Comparison of ENCODE assay signal across 22 cellular contexts in the genomic region with DNA sequence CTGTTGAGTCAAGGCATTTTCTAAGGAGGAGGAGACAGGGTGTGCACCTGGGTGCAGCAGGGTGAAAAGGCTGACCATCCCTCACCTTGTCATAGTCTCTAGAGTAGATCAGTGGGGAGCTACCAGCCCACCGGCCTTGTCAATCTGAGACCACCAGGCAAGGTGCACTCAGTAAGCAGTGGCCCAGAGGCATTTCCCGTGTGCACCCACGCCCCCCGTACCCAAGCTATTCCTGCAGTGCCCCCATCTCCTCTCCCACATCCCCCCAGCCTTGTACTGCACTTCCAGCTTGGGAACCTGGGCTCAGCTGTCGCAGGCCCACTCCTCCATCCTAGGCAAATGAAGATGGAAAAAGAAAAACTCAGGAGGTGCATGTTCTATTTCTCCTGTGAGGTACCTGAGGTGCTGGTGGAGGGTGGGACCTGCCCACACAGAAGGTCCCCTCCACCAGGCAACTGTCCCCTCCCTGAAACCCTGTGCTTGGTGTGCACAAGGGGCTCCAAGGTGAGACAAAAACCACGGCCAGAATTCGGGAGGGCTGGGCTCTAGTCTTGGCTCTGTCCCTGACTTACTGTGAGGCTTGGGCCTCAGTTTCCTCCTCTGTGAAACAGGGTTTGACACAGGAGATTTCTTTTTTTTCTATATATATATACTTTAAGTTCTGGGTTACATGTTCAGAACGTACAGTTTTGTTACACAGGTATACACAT. TPM values are rescaled to one million over a fixed set of nuclear protein-coding genes. Genes with fewer than 3 reads are reported as not detected.
DNase-seq lines count a peak whose midpoint lies in the region; ATAC-seq and TF ChIP-seq lines count a peak whose summit lies in the region.
"Had no signal": no experiment of that assay in that cellular context is flagged by ENCODE, and none has a peak within 500 bp of the region (broad histone marks: within the 10 kb centered on the region; RNA-seq: fewer than 3 reads in every experiment).

No MANE protein-coding gene starts in this region.

- H3K27ac ChIP-seq in endodermal cell (ENCODE audit: low read depth, low read length) (no peak overlapping the region), neural progenitor cell (no peak overlapping the region), upper lobe of right lung (no peak overlapping the region), Karpas-422 (ENCODE audit: low read length) (no peak overlapping the region)
- no peak overlapping the region for H3K27ac ChIP-seq in naive thymus-derived CD4-positive, alpha-beta T cell (ENCODE audit: low read depth, low read length)

- H4K20me1 ChIP-seq in neural progenitor cell (ENCODE audit: low read depth) (no peaks in the 10 kb centered on the region), Karpas-422 (ENCODE audit: insufficient read depth, low read depth, low read length) (no peaks in the 10 kb centered on the region)

- no peaks in the 10 kb centered on the region for H3K9me2 ChIP-seq in Karpas-422 (replicated peaks; ENCODE audit: insufficient read depth, low read length)

- peak; percentile 6 for DNase-seq in activated CD4-positive, CD25-positive, alpha-beta regulatory T cell treated with anti-CD3 and anti-CD28 coated beads, Interleukin-2, amount 50 U/mL, for 72 hours
- DNase-seq in endodermal cell (peak; percentile 38), neural progenitor cell (ENCODE audit: low spot score) (peak; percentile 1), upper lobe of right lung (peak; percentile 54), Karpas-422 (no peak)
- DNase-seq in naive thymus-derived CD4-positive, alpha-beta T cell = no peak
- DNase-seq: 8988T, DMS53, EL, KBM-7, NCI-H1105 treated with DMSO at 0.1 percent for 48 hours, NCI-H1694, NCI-H510A, NCI-H82, OCI-M1, SHP77 treated with DMSO at 0.1 percent for 48 hours had no signal

- TF ChIP-seq CTCF in endodermal cell (conservative IDR thresholded peaks at IDR 0.05) (no peak), neural progenitor cell (IDR thresholded peaks at IDR 0.05) (no peak), upper lobe of right lung (IDR thresholded peaks at IDR 0.05) (no peak)

- H3K27me3 Mint-ChIP-seq in endodermal cell (ENCODE audit: insufficient read depth) (peaks cover 24% of the 10 kb centered on the region), neural progenitor cell (ENCODE audit: insufficient read depth, low read depth) (peaks cover 14% of the 10 kb centered on the region)
- H3K27me3 Mint-ChIP-seq in naive thymus-derived CD4-positive, alpha-beta T cell = peaks cover 0 to 22% (median 0%) of the 10 kb centered on the region in 5 donors

- H3K9ac ChIP-seq in endodermal cell (ENCODE audit: extremely low read depth, low read length, poor library complexity, severe bottlenecking) (no peak overlapping the region), neural progenitor cell (no peak overlapping the region), Karpas-422 (ENCODE audit: low read length) (no peak overlapping the region)

- no peaks in the 10 kb centered on the region for H3K9me3 ChIP-seq in endodermal cell (ENCODE audit: control insufficient read depth, low read length)
- H3K9me3 ChIP-seq in neural progenitor cell (ENCODE audit: low read depth) = no peaks in the 10 kb centered on the region
- no peaks in the 10 kb centered on the region for H3K9me3 ChIP-seq in upper lobe of right lung
- H3K9me3 ChIP-seq in naive thymus-derived CD4-positive, alpha-beta T cell (ENCODE audit: control insufficient read depth in 2 of 3, low read length in 3 of 3) = no peaks in the 10 kb centered on the region
- H3K9me3 ChIP-seq in Karpas-422 (ENCODE audit: low read length) = no peaks in the 10 kb centered on the region

- H3K4me1 ChIP-seq in endodermal cell (ENCODE audit: control insufficient read depth, insufficient read depth, low read length) = peaks cover 12% of the 10 kb centered on the region
- H3K4me1 ChIP-seq in neural progenitor cell = peaks cover 14% of the 10 kb centered on the region
- H3K4me1 ChIP-seq in upper lobe of right lung = no peaks in the 10 kb centered on the region
- no peaks in the 10 kb centered on the region for H3K4me1 ChIP-seq in naive thymus-derived CD4-positive, alpha-beta T cell (ENCODE audit: control insufficient read depth in 2 of 2, insufficient read depth in 2 of 2, low read length in 2 of 2)
- H3K4me1 ChIP-seq in Karpas-422 (ENCODE audit: low read length) = no peaks in the 10 kb centered on the region

- POLR2A ChIA-PET in naive thymus-derived CD4-positive, alpha-beta T cell (lab: Charles Lee) = no interaction called here

- intact Hi-C loops in upper lobe of right lung (cut with DNase I) = no loop called here
- intact Hi-C loops in naive thymus-derived CD4-positive, alpha-beta T cell (cut with micrococcal nuclease) = no loop called here

- no peak overlapping the region for H3K27ac Mint-ChIP-seq in endodermal cell
- H3K27ac Mint-ChIP-seq in neural progenitor cell = no peak overlapping the region
- H3K27ac Mint-ChIP-seq in naive thymus-derived CD4-positive, alpha-beta T cell = no peak overlapping the region
- H3K27ac Mint-ChIP-seq: GM23338 had no signal

- H3K27me3 ChIP-seq in endodermal cell (ENCODE audit: control insufficient read depth, insufficient read depth, low read length, poor library complexity, severe bottlenecking) (peaks cover 6% of the 10 kb centered on the region), neural progenitor cell (no peaks in the 10 kb centered on the region), upper lobe of right lung (no peaks in the 10 kb centered on the region), Karpas-422 (ENCODE audit: low read length) (no peaks in the 10 kb centered on the region)
- H3K27me3 ChIP-seq in naive thymus-derived CD4-positive, alpha-beta T cell (ENCODE audit: control insufficient read depth in 2 of 2, insufficient read depth in 2 of 2, low read length in 2 of 2) = no peaks in the 10 kb centered on the region

- H3K4me2 ChIP-seq in neural progenitor cell (no peak overlapping the region), Karpas-422 (ENCODE audit: low read depth, low read length, poor library complexity, severe bottlenecking) (no peak overlapping the region)
- H3K4me2 ChIP-seq: GM23338 had no signal

- H3K9me3 Mint-ChIP-seq in endodermal cell = no peaks in the 10 kb centered on the region
- no peaks in the 10 kb centered on the region for H3K9me3 Mint-ChIP-seq in neural progenitor cell
- peaks cover 0 to 1% (median 0%) of the 10 kb centered on the region in 11 donors for H3K9me3 Mint-ChIP-seq in naive thymus-derived CD4-positive, alpha-beta T cell
- H3K9me3 Mint-ChIP-seq: GM23338 had no signal

- H3K79me2 ChIP-seq in neural progenitor cell (ENCODE audit: low read depth) (no peaks in the 10 kb centered on the region), Karpas-422 (ENCODE audit: low read length) (no peaks in the 10 kb centered on the region)

- H3K4me3 ChIP-seq in endodermal cell (ENCODE audit: low read length) (no peak overlapping the region), neural progenitor cell (no peak overlapping the region), upper lobe of right lung (no peak overlapping the region), Karpas-422 (ENCODE audit: low read length) (no peak overlapping the region)
- no peak overlapping the region for H3K4me3 ChIP-seq in naive thymus-derived CD4-positive, alpha-beta T cell (ENCODE audit: low read length)
- H3K4me3 ChIP-seq: GM12878, GM23338 had no signal

- CTCF ChIA-PET in naive thymus-derived CD4-positive, alpha-beta T cell (lab: Charles Lee) = no interaction called here

- H3K36me3 Mint-ChIP-seq in endodermal cell (ENCODE audit: low read depth) (no peaks in the 10 kb centered on the region), neural progenitor cell (no peaks in the 10 kb centered on the region)
- no peaks in the 10 kb centered on the region for H3K36me3 Mint-ChIP-seq in naive thymus-derived CD4-positive, alpha-beta T cell

- no peak for ATAC-seq in activated CD4-positive, CD25-positive, alpha-beta regulatory T cell treated with anti-CD3 and anti-CD28 coated beads, Interleukin-2, amount 50 U/mL, for 24 hours
- ATAC-seq in upper lobe of right lung (no peak), HG02970 (IDR thresholded peaks at IDR 0.05; ENCODE audit: low FRiP score, unreplicated experiment) (no peak)
- no peak for ATAC-seq in naive thymus-derived CD4-positive, alpha-beta T cell
- ATAC-seq: GM12878, GM23338, HCT116 had no signal

- H3F3A ChIP-seq in neural progenitor cell (ENCODE audit: low read depth) = no peaks in the 10 kb centered on the region

- H3K4me3 Mint-ChIP-seq in endodermal cell (no peak overlapping the region), neural progenitor cell (no peak overlapping the region)
- H3K4me3 Mint-ChIP-seq in naive thymus-derived CD4-positive, alpha-beta T cell = no peak overlapping the region
- H3K4me3 Mint-ChIP-seq: GM23338 had no signal

- H3K4me1 Mint-ChIP-seq in endodermal cell = peaks cover 26% of the 10 kb centered on the region
- peaks cover 11% of the 10 kb centered on the region for H3K4me1 Mint-ChIP-seq in neural progenitor cell
- peaks cover 0 to 12% (median 0%) of the 10 kb centered on the region in 7 donors for H3K4me1 Mint-ChIP-seq in naive thymus-derived CD4-positive, alpha-beta T cell

- 60 to 69% methylated on average over 3 to 8 of the region's 8 CpGs for WGBS in endodermal cell (ENCODE audit: insufficient coverage in 1 of 2, insufficient read length in 1 of 2), 2 experiments

- H3K36me3 ChIP-seq in endodermal cell (ENCODE audit: control insufficient read depth, insufficient read depth, low read length) (no peaks in the 10 kb centered on the region), neural progenitor cell (no peaks in the 10 kb centered on the region), upper lobe of right lung (no peaks in the 10 kb centered on the region), Karpas-422 (ENCODE audit: insufficient read depth, low read length) (no peaks in the 10 kb centered on the region)
- no peaks in the 10 kb centered on the region for H3K36me3 ChIP-seq in naive thymus-derived CD4-positive, alpha-beta T cell (ENCODE audit: control insufficient read depth in 2 of 3, insufficient read depth in 3 of 3, low read length in 3 of 3)

- no peak overlapping the region for H2AFZ ChIP-seq in neural progenitor cell (replicated peaks)
- H2AFZ ChIP-seq in Karpas-422 (ENCODE audit: low read length) = no peak overlapping the region

RNA-seq across cellular contexts. Expression of gene P2RY2, which starts 8.4 kb away (rescaled TPM):
- under 1 TPM; 0.60 to 0.62 TPM for total RNA-seq in endodermal cell
- polyA plus RNA-seq in endodermal cell (2013, experiment 1 of 2) = 0.25 TPM
- polyA plus RNA-seq in endodermal cell (2013, experiment 2 of 2) = 0.54 TPM
- total RNA-seq in neural progenitor cell (ENCODE audit: low replicate concordance) = 0.45 and 0.84 TPM in 2 replicates
- total RNA-seq in upper lobe of right lung = 7.4 TPM
- 1 to 10 TPM in 1 of 5 experiments, under 1 TPM in 1, not detected in 3; 0.90 to 5.3 TPM for total RNA-seq in naive thymus-derived CD4-positive, alpha-beta T cell
- polyA plus RNA-seq in naive thymus-derived CD4-positive, alpha-beta T cell = not detected
- total RNA-seq in Karpas-422 (2014; rRNA removed; shearing (Covaris generic); ENCODE audit: low replicate concordance) = not detected in 2 replicates
- polyA plus RNA-seq: AG04450 had no signal

RNA-seq across cellular contexts. Expression of gene P2RY6, which starts 45.7 kb away (rescaled TPM):
- total RNA-seq in endodermal cell (under 1 TPM; 0.31 to 0.37 TPM), neural progenitor cell (ENCODE audit: low replicate concordance) (0.25 TPM in 1 of 2 replicates, not detected in the other), upper lobe of right lung (3.2 TPM)
- polyA plus RNA-seq in endodermal cell (2013, experiment 1 of 2) = 0.11 TPM
- not detected for polyA plus RNA-seq in endodermal cell (2013, experiment 2 of 2)
- 1 to 10 TPM in 1 of 5 experiments, under 1 TPM in 2, not detected in 2; 0.34 to 1.8 (median 0.92) TPM for total RNA-seq in naive thymus-derived CD4-positive, alpha-beta T cell
- polyA plus RNA-seq in naive thymus-derived CD4-positive, alpha-beta T cell = not detected
- total RNA-seq in Karpas-422 (2014; rRNA removed; shearing (Covaris generic); ENCODE audit: low replicate concordance) = not detected in 2 replicates
- total RNA-seq: GM23338 had no signal
- polyA plus RNA-seq: AG04450, GM23338 had no signal

Comparison
In these comparisons a context has a peak if more than half of its experiments do, and no peak if none do; other contexts are left out.
1. DNase-seq: peak in activated CD4-positive, CD25-positive, alpha-beta regulatory T cell treated with anti-CD3 and anti-CD28 coated beads, Interleukin-2, amount 50 U/mL, for 72 hours (single experiment), endodermal cell (single experiment), neural progenitor cell (single experiment) and upper lobe of right lung (single experiment); none in naive thymus-derived CD4-positive, alpha-beta T cell (0 of 9) and Karpas-422 (single experiment).